In genomic region chr1:6347641-6348487, GRCh38 we compare ENCODE assay signal across 8 cellular contexts. TPM values are rescaled to one million over a fixed set of nuclear protein-coding genes. Genes with fewer than 3 reads are reported as not detected.
DNase-seq lines count a peak whose midpoint lies in the region; ATAC-seq, FAIRE-seq and TF ChIP-seq lines count a peak whose summit lies in the region.

No MANE protein-coding gene starts in this region.

- TF ChIP-seq POLR2A in HepG2 (IDR thresholded peaks at IDR 0.05; ENCODE audit: insufficient read depth in 1 of 2, low read depth in 2 of 2, low read length in 2 of 2): no peak

- peak; percentile 64 for TF ChIP-seq CTCF in AG09309 (IDR thresholded peaks at IDR 0.05; ENCODE audit: control insufficient read depth, insufficient read depth, low read depth, low read length, missing control alignments)
- peak; percentile 80 for TF ChIP-seq CTCF in GM20000 (IDR thresholded peaks at IDR 0.05; ENCODE audit: extremely low read depth, missing control alignments)
- peak; percentile 93 for TF ChIP-seq CTCF in HepG2 (CRISPR knock-in tag; IDR thresholded peaks at IDR 0.05)

- H4K20me1 ChIP-seq in HepG2 (ENCODE audit: insufficient read depth, low read length): peaks cover 6% of the 10 kb centered on the region; the same call in 1 of the 2 replicates

- peaks cover 27% of the 10 kb centered on the region for H3K4me1 ChIP-seq in HepG2 (ENCODE audit: insufficient read depth, low read length)

- BruUV-seq in HepG2 (replicated peaks; lab: Mats Ljungman, UMichigan): no TSS peak

- H2AFZ ChIP-seq in HepG2 (ENCODE audit: low read length): no peak overlapping the region

- in situ Hi-C loops in HepG2 (cut with HindIII; ENCODE audit: extremely low pct_ligation_motif_present, low pct_unique_long_range_greater_than_20kb): no loop called here

- peak; percentile 57 for ATAC-seq in HepG2
- no peak for ATAC-seq in GM18502 (IDR thresholded peaks at IDR 0.05; ENCODE audit: poor library complexity, unreplicated experiment)
- no peak for ATAC-seq in GM21786 (IDR thresholded peaks at IDR 0.05; ENCODE audit: unreplicated experiment)

- no peak overlapping the region for H3K27ac ChIP-seq in HepG2 (ENCODE audit: extremely low read length, insufficient read depth, low read length)

- no peaks in the 10 kb centered on the region for H3K9me3 ChIP-seq in HepG2 (ENCODE audit: low read length)

- POLR2A ChIA-PET in HepG2 (lab: Yijun Ruan, JAX): interaction anchor here (1.4 kb wide), 1 partner anchor 13 kb away, joined by 4 read pairs; no protein-coding TSS in a partner anchor

- peak; percentile 89 for TF ChIP-seq RAD21 in HepG2 (CRISPR knock-in tag; IDR thresholded peaks at IDR 0.05)

- H3K79me2 ChIP-seq in HepG2 (ENCODE audit: insufficient read depth, low read length): peaks cover 6% of the 10 kb centered on the region

- 62% methylated on average over 13 of the region's 15 CpGs for WGBS in HepG2 (ENCODE audit: low lambda C conversion rate)

- peaks cover 3 to 5% of the 10 kb centered on the region in 2 experiments; a peak in 4 of 5 replicates for H3K36me3 ChIP-seq in HepG2 (replicated peaks in 1 of 2; ENCODE audit: control insufficient read depth in 1 of 2, insufficient read depth in 2 of 2, low read length in 2 of 2)

- TF ChIP-seq EP300 in HepG2 (IDR thresholded peaks at IDR 0.05; ENCODE audit: low read depth in 2 of 2, low read length in 2 of 2) (no peak), HepG2 (CRISPR knock-in tag; IDR thresholded peaks at IDR 0.05; ENCODE audit: borderline replicate concordance) (no peak)

- no peak overlapping the region for H3K4me3 ChIP-seq in AG09309 (ENCODE audit: control insufficient read depth, low read depth, low read length)
- H3K4me3 ChIP-seq in HepG2 (replicated peaks in 1 of 3; ENCODE audit: insufficient read depth in 1 of 3, low read depth in 2 of 3, low read length in 3 of 3): no peak overlapping the region

- H3K27me3 ChIP-seq in HepG2 (ENCODE audit: control insufficient read depth in 1 of 2, insufficient read depth in 2 of 2, low read length in 2 of 2): no peaks in the 10 kb centered on the region

- no peak overlapping the region for H3K9ac ChIP-seq in HepG2 (ENCODE audit: insufficient read depth, low read depth, low read length)

- CTCF ChIA-PET in HepG2 (lab: Yijun Ruan, JAX; ENCODE audit: low intra/inter-chr PET ratio, low total read pairs): interaction anchor here (0.6 to 1.7 kb wide), 7 partner anchors 9 to 66 kb away, joined by 3 to 15 read pairs (median 3); no protein-coding TSS in a partner anchor

- H3K4me2 ChIP-seq in HepG2 (ENCODE audit: low read depth, low read length): no peak overlapping the region

- no peak for FAIRE-seq in HepG2 (lab: Jason Lieb, UNC)

- DNase-seq in AG09309 (ENCODE audit: low read depth) (no peak), GM20000 (ENCODE audit: low spot score) (peak; percentile 74), T-helper 22 cell (ENCODE audit: low read depth) (peak; percentile 39), astrocyte of the hippocampus (ENCODE audit: low read depth, low spot score) (peak; percentile 64), HepG2 (ENCODE audit: low spot score) (peak; percentile 37)
- DNase-seq in stimulated activated CD8-positive, alpha-beta memory T cell treated with anti-CD3 and anti-CD28 coated beads, Interleukin-4, amount 100 ng/mL, for 1 hour (ENCODE audit: low read depth in 2 of 2, low spot score in 1 of 2): peak; percentile 24 to 45

- intact Hi-C loops in HepG2 (cut with micrococcal nuclease; ENCODE audit: unreplicated experiment): loop anchor here (1.0 kb wide), 1 partner anchor 30 kb away; no protein-coding TSS in a partner anchor

TF ChIP-seq in HepG2, 621 proteins besides CTCF, POLR2A, EP300 and RAD21 (continues in another document):
- TF ChIP-seq ZNF800 (CRISPR knock-in tag; IDR thresholded peaks at IDR 0.05): no peak
- peak; percentile 57; the same call in 1 of the 2 replicates for TF ChIP-seq BHLHE40 (IDR thresholded peaks at IDR 0.05; ENCODE audit: low read length)
- TF ChIP-seq STAG1 (CRISPR knock-in tag; IDR thresholded peaks at IDR 0.05): peak; percentile 87
- TF ChIP-seq ZNF567 (CRISPR knock-in tag; IDR thresholded peaks at IDR 0.05; ENCODE audit: borderline replicate concordance): no peak
- 0 out of 2 replicates have a peak, but pooled peaks have one; percentile 25 for TF ChIP-seq ZMYM4 (CRISPR knock-in tag; IDR thresholded peaks at IDR 0.05)
- TF ChIP-seq TGIF2 (CRISPR knock-in tag; IDR thresholded peaks at IDR 0.05): 0 out of 2 replicates have a peak, but pooled peaks have one; percentile 44
- TF ChIP-seq MAFF (IDR thresholded peaks at IDR 0.05; ENCODE audit: low read depth, low read length): no peak
- TF ChIP-seq PTBP1 (IDR thresholded peaks at IDR 0.05; ENCODE audit: low read depth, low read length, poor library complexity, severe bottlenecking): no peak
- no peak for TF ChIP-seq ZNF138 (CRISPR knock-in tag; IDR thresholded peaks at IDR 0.05; ENCODE audit: low read depth)
- no peak for TF ChIP-seq NAIF1 (CRISPR knock-in tag; IDR thresholded peaks at IDR 0.05; ENCODE audit: borderline replicate concordance)
- no peak for TF ChIP-seq SIN3A (IDR thresholded peaks at IDR 0.05; ENCODE audit: borderline replicate concordance, low read depth, low read length)
- 0 out of 2 replicates have a peak, but pooled peaks have one; percentile 23 for TF ChIP-seq HNF1B (CRISPR knock-in tag; IDR thresholded peaks at IDR 0.05)
- 0 out of 2 replicates have a peak, but pooled peaks have one; percentile 20 for TF ChIP-seq SP5 (CRISPR knock-in tag; IDR thresholded peaks at IDR 0.05; ENCODE audit: borderline replicate concordance, low read depth)
- no peak for TF ChIP-seq GABPA (IDR thresholded peaks at IDR 0.05; ENCODE audit: low read depth, low read length)
- no peak for TF ChIP-seq GABPA (CRISPR knock-in tag; IDR thresholded peaks at IDR 0.05; ENCODE audit: low read depth)
- peak; percentile 22; the same call in 1 of the 2 replicates for TF ChIP-seq RXRA (CRISPR knock-in tag; IDR thresholded peaks at IDR 0.05)
- TF ChIP-seq ZNF569 (CRISPR knock-in tag; IDR thresholded peaks at IDR 0.05; ENCODE audit: borderline replicate concordance): no peak
- TF ChIP-seq ATF1 (CRISPR knock-in tag; IDR thresholded peaks at IDR 0.05): no peak

RNA-seq across cellular contexts. Expression of gene ACOT7, which starts 45.7 kb away (rescaled TPM):
- 33.0 and 43.2 TPM in 2 replicates for total RNA-seq in HepG2 (2016; rRNA removed; fragmentation: Illumina TruSeq; extraction: Trizol)
- 11.5 and 12.1 TPM in 2 replicates for total RNA-seq in HepG2 (2016; cell fraction: cytosol; rRNA removed; fragmentation: Illumina TruSeq; extraction: Trizol; ENCODE audit: low read depth)
- total RNA-seq in HepG2 (2016; cell fraction: insoluble cytoplasmic fraction; rRNA removed; fragmentation: Illumina TruSeq; extraction: Trizol): 34.5 and 39.6 TPM in 2 replicates
- total RNA-seq in HepG2 (2016; cell fraction: membrane; rRNA removed; fragmentation: Illumina TruSeq; extraction: Trizol): 19.5 and 22.7 TPM in 2 replicates
- 16.0 and 18.3 TPM in 2 replicates for total RNA-seq in HepG2 (2016; cell fraction: nucleus; rRNA removed; fragmentation: Illumina TruSeq; extraction: Trizol)
- polyA plus RNA-seq in HepG2 (2011; rRNA removed): 47.6 and 55.8 TPM in 2 replicates
- polyA plus RNA-seq in HepG2 (2011; cell fraction: cytosol; rRNA removed): 41.0 and 59.2 TPM in 2 replicates
- polyA plus RNA-seq in HepG2 (2011; cell fraction: nucleus; rRNA removed): 29.4 and 30.1 TPM in 2 replicates
- polyA plus RNA-seq in HepG2 (2012): 30.1 and 36.4 TPM in 2 replicates
- 25.5 and 27.1 TPM in 2 replicates for polyA plus RNA-seq in HepG2 (2016; cell fraction: cytosol; fragmentation: Illumina TruSeq; extraction: Trizol; ENCODE audit: low read depth)
- 80.5 and 96.2 TPM in 2 replicates for polyA plus RNA-seq in HepG2 (2016; cell fraction: insoluble cytoplasmic fraction; fragmentation: Illumina TruSeq; extraction: Trizol; ENCODE audit: low read depth)
- polyA plus RNA-seq in HepG2 (2016; cell fraction: membrane; fragmentation: Illumina TruSeq; extraction: Trizol; ENCODE audit: low read depth): 36.8 and 37.9 TPM in 2 replicates
- 47.6 and 48.4 TPM in 2 replicates for polyA plus RNA-seq in HepG2 (2016; cell fraction: nucleus; fragmentation: Illumina TruSeq; extraction: Trizol; ENCODE audit: insufficient read depth, low read depth)
- 55.4 and 66.9 TPM in 2 replicates for polyA minus RNA-seq in HepG2 (2011; rRNA and poly(A)+ RNA removed; ENCODE audit: low replicate concordance)
- polyA minus RNA-seq in HepG2 (2011; cell fraction: cytosol; rRNA and poly(A)+ RNA removed): 14.3 and 18.7 TPM in 2 replicates
- 8.0 and 8.6 TPM in 2 replicates for polyA minus RNA-seq in HepG2 (2011; cell fraction: nucleus; rRNA and poly(A)+ RNA removed)
